In the genomic region with DNA sequence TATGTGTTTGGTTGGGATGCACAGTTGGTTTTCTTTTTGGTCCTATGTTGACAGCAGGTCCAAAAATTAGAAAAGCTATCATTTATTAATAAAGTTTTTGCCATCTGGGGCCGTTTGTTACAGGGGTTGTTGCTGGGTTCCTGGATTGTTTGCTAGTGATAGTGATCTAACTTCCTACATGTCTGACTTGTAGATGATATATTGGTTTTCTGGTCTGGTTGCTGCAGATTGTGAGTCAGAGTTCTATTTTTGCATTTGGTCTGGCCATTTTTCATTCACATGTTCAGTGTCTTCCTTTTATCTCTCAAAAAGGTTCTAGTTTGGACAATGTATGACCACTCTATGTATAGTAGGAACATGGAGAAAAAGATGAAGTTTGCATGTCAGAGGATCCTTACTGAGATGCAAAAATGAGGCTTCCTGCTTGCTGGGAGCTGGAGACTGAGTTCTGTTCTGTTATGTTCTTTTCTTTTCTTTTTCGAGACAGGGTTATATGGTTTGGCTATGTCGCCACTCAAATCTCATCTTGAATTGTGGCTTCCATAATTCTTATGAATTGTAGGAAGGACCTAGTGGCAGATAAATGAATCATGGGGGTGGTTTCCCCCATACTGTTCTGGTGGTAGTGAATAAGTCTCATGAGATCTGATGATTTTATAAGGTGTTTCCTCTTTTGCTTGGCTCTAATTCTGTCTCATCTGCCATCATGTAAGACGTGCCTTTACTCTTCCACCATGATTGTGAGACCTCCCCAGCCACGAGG, we compare ENCODE assay signal across 1 cellular context.
TF ChIP-seq lines count a peak whose summit lies in the region.

No MANE protein-coding gene starts in this region.

TF ChIP-seq in endothelial cell of umbilical vein, 7 proteins besides CTCF, POLR2A, EP300 and RAD21 (continued from another document):
- TF ChIP-seq, protein P1, sequence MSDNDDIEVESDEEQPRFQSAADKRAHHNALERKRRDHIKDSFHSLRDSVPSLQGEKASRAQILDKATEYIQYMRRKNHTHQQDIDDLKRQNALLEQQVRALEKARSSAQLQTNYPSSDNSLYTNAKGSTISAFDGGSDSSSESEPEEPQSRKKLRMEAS (IDR thresholded peaks at IDR 0.05; ENCODE audit: insufficient read depth, insufficient read length): no peak
